In the genomic region with DNA sequence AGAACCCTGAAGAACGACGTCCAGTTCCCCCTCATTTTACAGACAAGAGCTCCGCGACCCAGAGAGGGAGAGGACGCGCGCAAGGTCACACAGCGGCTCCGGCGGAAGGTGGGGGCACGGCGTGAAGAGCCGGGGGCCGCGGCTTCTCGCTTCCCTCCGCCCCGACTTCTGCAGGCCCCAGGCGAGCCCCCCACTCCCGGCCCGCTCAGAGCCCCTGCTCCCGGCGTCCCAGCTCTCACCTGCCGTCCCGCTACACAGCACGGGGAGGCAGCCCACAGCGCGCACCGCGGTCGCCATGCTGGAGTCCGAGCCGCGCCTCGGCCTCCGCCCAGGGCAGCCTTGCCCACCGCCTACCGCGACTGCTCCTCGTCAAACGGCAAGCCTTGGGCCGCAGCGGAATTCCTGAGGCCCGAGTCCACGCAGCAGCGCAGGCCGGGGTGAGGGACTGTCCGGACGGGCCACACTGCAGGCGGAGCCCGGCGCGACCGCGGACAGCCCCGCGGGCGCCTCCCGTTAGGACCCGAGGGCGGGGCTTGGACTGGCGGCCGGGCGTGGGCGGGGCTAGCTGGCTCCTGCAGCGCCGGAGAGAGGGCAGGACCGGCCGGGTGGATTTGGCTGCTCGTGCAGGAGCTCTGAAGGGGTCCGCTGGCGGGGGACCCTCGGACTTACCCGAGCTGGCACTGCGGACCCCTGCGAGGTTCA, we compare ENCODE assay signal across 1 cellular context.
TF ChIP-seq lines count a peak whose summit lies in the region.

A gene (minus strand): TSS at position 314 of the 702 bp plus-strand sequence. CDS start 17 bp downstream, at position 297.

TF ChIP-seq in GM12878, 131 proteins besides CTCF, POLR2A, EP300 and RAD21 (continued from another document):
- TF ChIP-seq, protein P1, sequence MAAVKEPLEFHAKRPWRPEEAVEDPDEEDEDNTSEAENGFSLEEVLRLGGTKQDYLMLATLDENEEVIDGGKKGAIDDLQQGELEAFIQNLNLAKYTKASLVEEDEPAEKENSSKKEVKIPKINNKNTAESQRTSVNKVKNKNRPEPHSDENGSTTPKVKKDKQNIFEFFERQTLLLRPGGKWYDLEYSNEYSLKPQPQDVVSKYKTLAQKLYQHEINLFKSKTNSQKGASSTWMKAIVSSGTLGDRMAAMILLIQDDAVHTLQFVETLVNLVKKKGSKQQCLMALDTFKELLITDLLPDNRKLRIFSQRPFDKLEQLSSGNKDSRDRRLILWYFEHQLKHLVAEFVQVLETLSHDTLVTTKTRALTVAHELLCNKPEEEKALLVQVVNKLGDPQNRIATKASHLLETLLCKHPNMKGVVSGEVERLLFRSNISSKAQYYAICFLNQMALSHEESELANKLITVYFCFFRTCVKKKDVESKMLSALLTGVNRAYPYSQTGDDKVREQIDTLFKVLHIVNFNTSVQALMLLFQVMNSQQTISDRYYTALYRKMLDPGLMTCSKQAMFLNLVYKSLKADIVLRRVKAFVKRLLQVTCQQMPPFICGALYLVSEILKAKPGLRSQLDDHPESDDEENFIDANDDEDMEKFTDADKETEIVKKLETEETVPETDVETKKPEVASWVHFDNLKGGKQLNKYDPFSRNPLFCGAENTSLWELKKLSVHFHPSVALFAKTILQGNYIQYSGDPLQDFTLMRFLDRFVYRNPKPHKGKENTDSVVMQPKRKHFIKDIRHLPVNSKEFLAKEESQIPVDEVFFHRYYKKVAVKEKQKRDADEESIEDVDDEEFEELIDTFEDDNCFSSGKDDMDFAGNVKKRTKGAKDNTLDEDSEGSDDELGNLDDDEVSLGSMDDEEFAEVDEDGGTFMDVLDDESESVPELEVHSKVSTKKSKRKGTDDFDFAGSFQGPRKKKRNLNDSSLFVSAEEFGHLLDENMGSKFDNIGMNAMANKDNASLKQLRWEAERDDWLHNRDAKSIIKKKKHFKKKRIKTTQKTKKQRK (IDR thresholded peaks at IDR 0.05; ENCODE audit: low read depth, low read length): no peak
- TF ChIP-seq, protein P2, sequence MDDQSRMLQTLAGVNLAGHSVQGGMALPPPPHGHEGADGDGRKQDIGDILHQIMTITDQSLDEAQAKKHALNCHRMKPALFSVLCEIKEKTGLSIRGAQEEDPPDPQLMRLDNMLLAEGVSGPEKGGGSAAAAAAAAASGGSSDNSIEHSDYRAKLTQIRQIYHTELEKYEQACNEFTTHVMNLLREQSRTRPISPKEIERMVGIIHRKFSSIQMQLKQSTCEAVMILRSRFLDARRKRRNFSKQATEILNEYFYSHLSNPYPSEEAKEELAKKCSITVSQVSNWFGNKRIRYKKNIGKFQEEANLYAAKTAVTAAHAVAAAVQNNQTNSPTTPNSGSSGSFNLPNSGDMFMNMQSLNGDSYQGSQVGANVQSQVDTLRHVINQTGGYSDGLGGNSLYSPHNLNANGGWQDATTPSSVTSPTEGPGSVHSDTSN (IDR thresholded peaks at IDR 0.05; ENCODE audit: insufficient replicate concordance, low read depth, low read length): no peak
- no peak for TF ChIP-seq SRF (IDR thresholded peaks at IDR 0.05; ENCODE audit: low read depth in 2 of 2, low read length in 2 of 2)
- TF ChIP-seq, protein P3, sequence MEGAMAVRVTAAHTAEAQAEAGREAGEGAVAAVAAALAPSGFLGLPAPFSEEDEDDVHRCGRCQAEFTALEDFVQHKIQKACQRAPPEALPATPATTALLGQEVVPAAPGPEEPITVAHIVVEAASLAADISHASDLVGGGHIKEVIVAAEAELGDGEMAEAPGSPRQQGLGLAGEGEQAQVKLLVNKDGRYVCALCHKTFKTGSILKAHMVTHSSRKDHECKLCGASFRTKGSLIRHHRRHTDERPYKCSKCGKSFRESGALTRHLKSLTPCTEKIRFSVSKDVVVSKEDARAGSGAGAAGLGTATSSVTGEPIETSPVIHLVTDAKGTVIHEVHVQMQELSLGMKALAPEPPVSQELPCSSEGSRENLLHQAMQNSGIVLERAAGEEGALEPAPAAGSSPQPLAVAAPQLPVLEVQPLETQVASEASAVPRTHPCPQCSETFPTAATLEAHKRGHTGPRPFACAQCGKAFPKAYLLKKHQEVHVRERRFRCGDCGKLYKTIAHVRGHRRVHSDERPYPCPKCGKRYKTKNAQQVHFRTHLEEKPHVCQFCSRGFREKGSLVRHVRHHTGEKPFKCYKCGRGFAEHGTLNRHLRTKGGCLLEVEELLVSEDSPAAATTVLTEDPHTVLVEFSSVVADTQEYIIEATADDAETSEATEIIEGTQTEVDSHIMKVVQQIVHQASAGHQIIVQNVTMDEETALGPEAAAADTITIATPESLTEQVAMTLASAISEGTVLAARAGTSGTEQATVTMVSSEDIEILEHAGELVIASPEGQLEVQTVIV (IDR thresholded peaks at IDR 0.05; ENCODE audit: borderline replicate concordance, partially characterized antibody): no peak
- TF ChIP-seq SPI1 (IDR thresholded peaks at IDR 0.05; ENCODE audit: borderline replicate concordance, insufficient read depth, low read depth, low read length): no peak
- peak; percentile 89 for TF ChIP-seq GATAD2B (conservative IDR thresholded peaks at IDR 0.05; ENCODE audit: low read depth)
- TF ChIP-seq, protein P4, sequence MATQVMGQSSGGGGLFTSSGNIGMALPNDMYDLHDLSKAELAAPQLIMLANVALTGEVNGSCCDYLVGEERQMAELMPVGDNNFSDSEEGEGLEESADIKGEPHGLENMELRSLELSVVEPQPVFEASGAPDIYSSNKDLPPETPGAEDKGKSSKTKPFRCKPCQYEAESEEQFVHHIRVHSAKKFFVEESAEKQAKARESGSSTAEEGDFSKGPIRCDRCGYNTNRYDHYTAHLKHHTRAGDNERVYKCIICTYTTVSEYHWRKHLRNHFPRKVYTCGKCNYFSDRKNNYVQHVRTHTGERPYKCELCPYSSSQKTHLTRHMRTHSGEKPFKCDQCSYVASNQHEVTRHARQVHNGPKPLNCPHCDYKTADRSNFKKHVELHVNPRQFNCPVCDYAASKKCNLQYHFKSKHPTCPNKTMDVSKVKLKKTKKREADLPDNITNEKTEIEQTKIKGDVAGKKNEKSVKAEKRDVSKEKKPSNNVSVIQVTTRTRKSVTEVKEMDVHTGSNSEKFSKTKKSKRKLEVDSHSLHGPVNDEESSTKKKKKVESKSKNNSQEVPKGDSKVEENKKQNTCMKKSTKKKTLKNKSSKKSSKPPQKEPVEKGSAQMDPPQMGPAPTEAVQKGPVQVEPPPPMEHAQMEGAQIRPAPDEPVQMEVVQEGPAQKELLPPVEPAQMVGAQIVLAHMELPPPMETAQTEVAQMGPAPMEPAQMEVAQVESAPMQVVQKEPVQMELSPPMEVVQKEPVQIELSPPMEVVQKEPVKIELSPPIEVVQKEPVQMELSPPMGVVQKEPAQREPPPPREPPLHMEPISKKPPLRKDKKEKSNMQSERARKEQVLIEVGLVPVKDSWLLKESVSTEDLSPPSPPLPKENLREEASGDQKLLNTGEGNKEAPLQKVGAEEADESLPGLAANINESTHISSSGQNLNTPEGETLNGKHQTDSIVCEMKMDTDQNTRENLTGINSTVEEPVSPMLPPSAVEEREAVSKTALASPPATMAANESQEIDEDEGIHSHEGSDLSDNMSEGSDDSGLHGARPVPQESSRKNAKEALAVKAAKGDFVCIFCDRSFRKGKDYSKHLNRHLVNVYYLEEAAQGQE (IDR thresholded peaks at IDR 0.05; ENCODE audit: low read depth, low read length): no peak
- TF ChIP-seq, protein P5, sequence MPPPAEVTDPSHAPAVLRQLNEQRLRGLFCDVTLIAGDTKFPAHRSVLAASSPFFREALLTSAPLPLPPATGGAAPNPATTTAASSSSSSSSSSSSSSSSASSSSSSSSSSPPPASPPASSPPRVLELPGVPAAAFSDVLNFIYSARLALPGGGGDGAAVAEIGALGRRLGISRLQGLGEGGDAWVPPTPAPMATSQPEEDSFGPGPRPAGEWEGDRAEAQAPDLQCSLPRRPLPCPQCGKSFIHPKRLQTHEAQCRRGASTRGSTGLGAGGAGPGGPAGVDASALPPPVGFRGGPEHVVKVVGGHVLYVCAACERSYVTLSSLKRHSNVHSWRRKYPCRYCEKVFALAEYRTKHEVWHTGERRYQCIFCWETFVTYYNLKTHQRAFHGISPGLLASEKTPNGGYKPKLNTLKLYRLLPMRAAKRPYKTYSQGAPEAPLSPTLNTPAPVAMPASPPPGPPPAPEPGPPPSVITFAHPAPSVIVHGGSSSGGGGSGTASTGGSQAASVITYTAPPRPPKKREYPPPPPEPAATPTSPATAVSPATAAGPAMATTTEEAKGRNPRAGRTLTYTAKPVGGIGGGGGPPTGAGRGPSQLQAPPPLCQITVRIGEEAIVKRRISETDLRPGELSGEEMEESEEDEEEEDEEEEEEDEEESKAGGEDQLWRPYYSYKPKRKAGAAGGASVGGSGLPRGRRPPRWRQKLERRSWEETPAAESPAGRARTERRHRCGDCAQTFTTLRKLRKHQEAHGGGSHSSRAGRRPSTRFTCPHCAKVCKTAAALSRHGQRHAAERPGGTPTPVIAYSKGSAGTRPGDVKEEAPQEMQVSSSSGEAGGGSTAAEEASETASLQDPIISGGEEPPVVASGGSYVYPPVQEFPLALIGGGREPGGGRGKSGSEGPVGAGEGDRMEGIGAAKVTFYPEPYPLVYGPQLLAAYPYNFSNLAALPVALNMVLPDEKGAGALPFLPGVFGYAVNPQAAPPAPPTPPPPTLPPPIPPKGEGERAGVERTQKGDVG (CRISPR knock-in tag; IDR thresholded peaks at IDR 0.05): no peak
- TF ChIP-seq YBX1 (IDR thresholded peaks at IDR 0.05): no peak
